In the genomic region with DNA sequence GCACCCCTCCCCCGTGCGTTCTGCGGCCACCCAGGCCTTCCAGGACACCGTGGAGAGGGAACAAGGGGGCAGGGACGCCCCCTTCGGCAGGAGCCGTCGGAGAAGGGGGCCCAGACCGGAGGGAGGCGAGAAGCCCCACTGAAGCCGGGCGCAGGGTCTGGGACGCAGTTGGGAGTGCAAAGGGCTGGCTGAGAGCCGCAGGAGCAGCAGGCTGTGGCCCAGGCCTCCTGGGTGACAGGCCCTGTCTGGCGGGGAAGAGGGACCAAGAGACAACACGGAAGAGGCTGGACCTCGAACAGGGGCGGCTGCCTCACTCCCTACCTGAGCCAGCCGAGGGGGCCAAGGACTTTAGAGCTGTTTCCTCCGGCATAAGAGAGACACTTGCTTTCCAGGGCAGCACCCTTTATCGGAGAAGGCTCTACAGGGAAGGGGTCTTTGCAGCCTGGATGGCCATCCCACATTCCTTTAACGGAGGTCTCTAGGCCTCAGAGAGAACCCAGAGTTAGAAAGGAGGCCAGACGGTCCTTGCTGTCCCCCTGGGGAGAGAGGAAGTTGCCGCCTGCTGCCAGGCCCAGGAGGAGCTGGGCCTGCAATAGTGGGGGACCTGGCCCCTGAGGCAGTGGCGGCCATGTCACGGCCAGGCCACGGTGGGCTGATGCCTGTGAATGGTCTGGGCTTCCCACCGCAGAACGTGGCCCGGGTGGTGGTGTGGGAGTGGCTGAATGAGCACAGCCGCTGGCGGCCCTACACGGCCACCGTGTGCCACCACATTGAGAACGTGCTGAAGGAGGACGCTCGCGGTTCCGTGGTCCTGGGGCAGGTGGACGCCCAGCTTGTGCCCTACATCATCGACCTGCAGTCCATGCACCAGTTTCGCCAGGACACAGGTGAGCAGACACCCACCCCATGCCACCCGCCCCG, we compare ENCODE assay signal across 9 cellular contexts. TPM values are rescaled to one million over a fixed set of nuclear protein-coding genes. Genes with fewer than 3 reads are reported as not detected.
DNase-seq lines count a peak whose midpoint lies in the region; ATAC-seq, FAIRE-seq and TF ChIP-seq lines count a peak whose summit lies in the region.
"Had no signal": no experiment of that assay in that cellular context is flagged by ENCODE, and none has a peak within 500 bp of the region (broad histone marks: within the 10 kb centered on the region; RNA-seq: fewer than 3 reads in every experiment).

No MANE protein-coding gene starts in this region.

- H3K4me3 ChIP-seq in GM12878 = peak overlapping the region; percentile 51; the same call in 1 of the 2 replicates
- H3K4me3 ChIP-seq in right lobe of liver = peak overlapping the region in 2 of 3 donors; percentile 56 to 80
- peak overlapping the region; percentile 73 for H3K4me3 ChIP-seq in thoracic aorta

- RAD21 ChIA-PET in GM12878 (lab: Charles Lee; ENCODE audit: unreplicated experiment) = interaction anchor here (0.6 to 9.1 kb wide), 7 partner anchors 9 to 115 kb away, joined by 3 to 84 read pairs (median 5); no protein-coding TSS in a partner anchor

- peaks cover 4% of the 10 kb centered on the region for H3K4me1 Mint-ChIP-seq in activated naive CD4-positive, alpha-beta T cell treated with anti-CD3 and anti-CD28 coated beads, Interleukin-2, amount 10 ng/mL, durations not matched to agents 7 days and 5 days

- peaks cover 11% of the 10 kb centered on the region for H3K79me2 ChIP-seq in GM12878 (ENCODE audit: control insufficient read depth, insufficient read depth, low read length)

- H3K9me3 ChIP-seq in GM12878 (replicated peaks; ENCODE audit: control insufficient read depth, insufficient read depth, low read length) = no peaks in the 10 kb centered on the region
- no peaks in the 10 kb centered on the region for H3K9me3 ChIP-seq in right lobe of liver
- no peaks in the 10 kb centered on the region for H3K9me3 ChIP-seq in thoracic aorta

- intact Hi-C loops in GM12878 (cut with micrococcal nuclease; ENCODE audit: unreplicated experiment) (no loop called here), right lobe of liver (cut with DNase I) (no loop called here)

- no peak overlapping the region for H3K27ac Mint-ChIP-seq in activated naive CD4-positive, alpha-beta T cell treated with anti-CD3 and anti-CD28 coated beads, Interleukin-2, amount 10 ng/mL, durations not matched to agents 7 days and 5 days
- H3K27ac Mint-ChIP-seq in activated naive CD4-positive, alpha-beta T cell treated with anti-CD3 and anti-CD28 coated beads, Interleukin-2, amount 50 U/mL, for 72 hours = no peak overlapping the region

- H3K9ac ChIP-seq in GM12878 (ENCODE audit: control insufficient read depth, insufficient read depth, low read length) = peak overlapping the region; percentile 34; the same call in 1 of the 2 replicates

- no peak for DNase-seq in activated naive CD4-positive, alpha-beta T cell treated with anti-CD3 and anti-CD28 coated beads, Interleukin-2, amount 10 ng/mL, durations not matched to agents 7 days and 5 days
- no peak for DNase-seq in activated naive CD4-positive, alpha-beta T cell treated with anti-CD3 and anti-CD28 coated beads, Interleukin-2, amount 50 U/mL, for 72 hours (ENCODE audit: low spot score in 2 of 2)
- no peak for DNase-seq in GM12878 (ENCODE audit: low read depth, low spot score)
- DNase-seq in right lobe of liver = peak in 1 of 3 donors; percentile 41
- DNase-seq in thoracic aorta (ENCODE audit: low spot score) = no peak
- DNase-seq in HuH-7 (ENCODE audit: low spot score) = no peak
- no peak for DNase-seq in NCI-H526 (lab: John Stamatoyannopoulos, UW)

- ATAC-seq in activated naive CD4-positive, alpha-beta T cell treated with anti-CD3 and anti-CD28 coated beads, Interleukin-2, amount 50 U/mL, for 72 hours = no peak
- ATAC-seq in GM12878 (peak; percentile 41), right lobe of liver (peak in 2 of 4 donors; percentile 5 to 30), thoracic aorta (ENCODE audit: insufficient number of reproducible peaks, low FRiP score, low read depth) (no peak), HG03460 (IDR thresholded peaks at IDR 0.05; ENCODE audit: unreplicated experiment) (no peak)

- POLR2A ChIA-PET in GM12878 (lab: Charles Lee) = interaction anchor here (0.6 to 2.7 kb wide), 3 partner anchors 12 to 28 kb away, joined by 3 to 16 read pairs (median 3); no protein-coding TSS in a partner anchor

- H2AFZ ChIP-seq in GM12878 (ENCODE audit: control insufficient read depth, low read depth, low read length) = no peak overlapping the region

- peaks cover 7% of the 10 kb centered on the region for H3K4me1 ChIP-seq in GM12878 (ENCODE audit: control insufficient read depth, insufficient read depth, low read length)
- peaks cover 0 to 11% (median 2%) of the 10 kb centered on the region in 4 donors for H3K4me1 ChIP-seq in right lobe of liver
- peaks cover 6 to 13% of the 10 kb centered on the region in 2 donors for H3K4me1 ChIP-seq in thoracic aorta (ENCODE audit: control insufficient read depth in 1 of 2, low read depth in 2 of 2)

- H3K9me3 Mint-ChIP-seq in activated naive CD4-positive, alpha-beta T cell treated with anti-CD3 and anti-CD28 coated beads, Interleukin-2, amount 10 ng/mL, durations not matched to agents 7 days and 5 days = no peaks in the 10 kb centered on the region
- H3K9me3 Mint-ChIP-seq in activated naive CD4-positive, alpha-beta T cell treated with anti-CD3 and anti-CD28 coated beads, Interleukin-2, amount 50 U/mL, for 72 hours = no peaks in the 10 kb centered on the region

- H4K20me1 ChIP-seq in GM12878 (ENCODE audit: control insufficient read depth, insufficient read depth) = peaks cover 3% of the 10 kb centered on the region; the same call in 1 of the 2 replicates

- CTCF ChIA-PET in activated naive CD4-positive, alpha-beta T cell treated with anti-CD3 and anti-CD28 coated beads, Interleukin-2, amount 10 ng/mL, durations not matched to agents 7 days and 5 days (lab: Charles Lee) = no interaction called here
- CTCF ChIA-PET in GM12878 (lab: Yijun Ruan, JAX) = interaction anchor here (0.9 to 8.8 kb wide), 8 partner anchors 8 to 79 kb away, joined by 3 to 78 read pairs (median 5); a partner anchor contains a TSS

- SMC1A ChIA-PET in GM12878 (lab: Charles Lee; ENCODE audit: uncharacterized antibody, unreplicated experiment) = interaction anchor here (0.6 to 17.0 kb wide), 9 partner anchors 10 to 1287 kb away, joined by 3 to 416 read pairs (median 3); a partner anchor contains a TSS

- H3K4me3 Mint-ChIP-seq in activated naive CD4-positive, alpha-beta T cell treated with anti-CD3 and anti-CD28 coated beads, Interleukin-2, amount 10 ng/mL, durations not matched to agents 7 days and 5 days = peak overlapping the region; percentile 19

- H3K27me3 ChIP-seq in GM12878 (replicated peaks in 1 of 2; ENCODE audit: control insufficient read depth in 2 of 2, insufficient read depth in 2 of 2, low read length in 1 of 2) (peaks cover 1 to 9% of the 10 kb centered on the region in 2 experiments; a peak in 3 of 4 replicates), right lobe of liver (no peaks in the 10 kb centered on the region), thoracic aorta (replicated peaks; ENCODE audit: insufficient read depth) (no peaks in the 10 kb centered on the region)

- peaks cover 44% of the 10 kb centered on the region for H3K27me3 Mint-ChIP-seq in activated naive CD4-positive, alpha-beta T cell treated with anti-CD3 and anti-CD28 coated beads, Interleukin-2, amount 10 ng/mL, durations not matched to agents 7 days and 5 days

- H3K36me3 Mint-ChIP-seq in activated naive CD4-positive, alpha-beta T cell treated with anti-CD3 and anti-CD28 coated beads, Interleukin-2, amount 10 ng/mL, durations not matched to agents 7 days and 5 days = no peaks in the 10 kb centered on the region
- no peaks in the 10 kb centered on the region for H3K36me3 Mint-ChIP-seq in activated naive CD4-positive, alpha-beta T cell treated with anti-CD3 and anti-CD28 coated beads, Interleukin-2, amount 50 U/mL, for 72 hours

- BruUV-seq in GM12878 (replicated peaks; lab: Mats Ljungman, UMichigan) = no TSS peak

- H3K4me2 ChIP-seq in GM12878 (ENCODE audit: control insufficient read depth, insufficient read depth) = peak overlapping the region; percentile 19; the same call in 1 of the 2 replicates

- TF ChIP-seq EP300 in GM12878 (IDR thresholded peaks at IDR 0.05; ENCODE audit: borderline replicate concordance in 1 of 2, control insufficient read depth in 1 of 2, low read depth in 2 of 2, low read length in 2 of 2) = no peak

- 41% methylated on average over 37 of the region's 44 CpGs for WGBS in GM12878 (ENCODE audit: insufficient coverage, insufficient replicate concordance, low lambda C conversion rate, missing lambda C conversion rate)
- WGBS in right lobe of liver (ENCODE audit: insufficient coverage, low coverage, low lambda C conversion rate, missing lambda C conversion rate) = 22% methylated on average over 8 of the region's 44 CpGs

- no peak for TF ChIP-seq CTCF in GM12878 (IDR thresholded peaks at IDR 0.05 in 2 of 3, conservative IDR thresholded peaks at IDR 0.05 in 1 of 3; ENCODE audit: control insufficient read depth in 2 of 3, extremely low read depth in 1 of 3, insufficient read depth in 1 of 3, low read depth in 3 of 3, low read length in 3 of 3)
- TF ChIP-seq CTCF in right lobe of liver (IDR thresholded peaks at IDR 0.05) = no peak
- no peak for TF ChIP-seq CTCF in thoracic aorta (IDR thresholded peaks at IDR 0.05)

- TF ChIP-seq POLR2A in GM12878 (IDR thresholded peaks at IDR 0.05; ENCODE audit: low read depth, low read length) = no peak
- TF ChIP-seq POLR2A in right lobe of liver (IDR thresholded peaks at IDR 0.05) = no peak

- TF ChIP-seq RAD21 in GM12878 (IDR thresholded peaks at IDR 0.05; ENCODE audit: insufficient read depth, low read depth, low read length) = no peak

- H3K36me3 ChIP-seq in GM12878 (ENCODE audit: control insufficient read depth in 2 of 2, insufficient read depth in 2 of 2, low read length in 1 of 2) (no peaks in the 10 kb centered on the region), right lobe of liver (no peaks in the 10 kb centered on the region), thoracic aorta (no peaks in the 10 kb centered on the region)

- FAIRE-seq in GM12878 (lab: Jason Lieb, UNC) = no peak
- FAIRE-seq: frontal cortex had no signal

- H3K27ac ChIP-seq in GM12878 (ENCODE audit: control insufficient read depth, insufficient read depth) = no peak overlapping the region
- H3K27ac ChIP-seq in right lobe of liver = no peak overlapping the region
- H3K27ac ChIP-seq in thoracic aorta = no peak overlapping the region

- in situ Hi-C loops in GM12878 (cut with MboI) = no loop called here

RNA-seq across cellular contexts. Expression of a gene that starts 1.3 kb away (rescaled TPM):
- 10 to 100 TPM in 1 of 2 donors, 1 to 10 TPM in 1; 9.8 to 17.3 TPM for total RNA-seq in activated naive CD4-positive, alpha-beta T cell treated with anti-CD3 and anti-CD28 coated beads, Interleukin-2, amount 50 U/mL, for 72 hours
- total RNA-seq in GM12878 (2013; cell fraction: nucleolus; rRNA removed) = 57.9 and 66.9 TPM in 2 replicates
- 0.87 and 0.96 TPM in 2 replicates for total RNA-seq in GM12878 (2014; rRNA removed)
- 0.37 and 0.49 TPM in 2 replicates for total RNA-seq in GM12878 (2014; rRNA removed; fragmentation: Illumina TruSeq; extraction: Trizol)
- 2.3 and 2.8 TPM in 2 replicates for total RNA-seq in GM12878 (2021)
- polyA plus RNA-seq in GM12878 (2011; ENCODE audit: low read depth) = 5.6 TPM
- 0.62 and 0.83 TPM in 2 replicates for polyA plus RNA-seq in GM12878 (2011; rRNA removed)
- polyA plus RNA-seq in GM12878 (2011; cell fraction: cytosol; rRNA removed) = 1.3 and 1.5 TPM in 2 replicates
- 2.7 and 3.1 TPM in 2 replicates for polyA plus RNA-seq in GM12878 (2011; cell fraction: nucleus; rRNA removed)
- polyA plus RNA-seq in GM12878 (2012) = 10.3 and 12.9 TPM in 2 replicates
- polyA plus RNA-seq in GM12878 (2014; fragmentation: Illumina TruSeq; extraction: Trizol) = 0.46 and 1.1 TPM in 2 replicates
- polyA plus RNA-seq in GM12878 (2014; fragmentation: Nextera tagmentation; extraction: Ambion mirVana) = under 1 TPM; 0.13 to 0.32 TPM
- polyA plus RNA-seq in GM12878 (2014; rRNA removed) = 1.2 and 1.3 TPM in 2 replicates
- polyA plus RNA-seq in GM12878 (2016; fragmentation: Nextera tagmentation; extraction: Ambion mirVana) = under 1 TPM; 0.09 to 0.33 TPM
- polyA minus RNA-seq in GM12878 (2011; rRNA and poly(A)+ RNA removed) = 0.88 and 1.3 TPM in 2 replicates
- polyA minus RNA-seq in GM12878 (2011; cell fraction: cytosol; rRNA and poly(A)+ RNA removed) = 0.52 and 1.1 TPM in 2 replicates
- 1.1 TPM in 2 replicates for polyA minus RNA-seq in GM12878 (2011; cell fraction: nucleus; rRNA and poly(A)+ RNA removed)
- total RNA-seq in right lobe of liver = 10 to 100 TPM in 5 of 6 experiments, 1 to 10 TPM in 1; 1.4 to 51.2 (median 20.0) TPM
- total RNA-seq in thoracic aorta = 1 to 10 TPM in 1 of 2 donors, under 1 TPM in 1; 0.41 to 1.3 TPM
